ENCODE assay signal across 1 cellular context in the genomic region with DNA sequence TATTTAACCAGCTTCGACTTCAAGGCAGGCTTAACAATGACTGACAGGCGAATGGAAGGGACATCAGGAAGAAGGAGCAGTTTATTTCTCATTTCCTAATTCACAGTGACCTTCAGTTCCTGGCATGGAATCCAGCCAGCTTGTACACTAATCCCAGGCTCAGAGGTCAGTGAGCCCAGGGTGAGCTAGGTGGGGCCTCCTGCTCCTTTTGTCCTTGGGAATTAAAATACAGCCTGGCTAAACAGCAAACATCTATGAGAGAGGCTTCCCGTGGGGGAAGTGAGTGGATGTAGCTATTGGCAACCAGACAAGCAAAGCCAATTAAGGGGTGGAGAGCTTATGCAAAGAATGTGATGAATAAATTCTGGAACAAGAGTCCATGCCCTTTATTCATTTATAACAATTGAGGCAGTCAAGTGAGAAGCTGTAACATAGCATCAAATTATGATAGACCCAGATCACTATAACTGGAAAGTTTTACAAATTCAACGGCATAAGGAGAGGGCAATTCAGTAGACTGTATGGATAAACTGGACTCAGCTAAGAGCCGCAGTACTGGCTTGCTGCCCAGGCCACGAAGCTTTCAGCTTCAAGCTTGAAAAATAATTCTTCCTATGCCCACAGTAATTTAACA.
TF ChIP-seq lines count a peak whose summit lies in the region.

No MANE protein-coding gene starts in this region.

TF ChIP-seq in HepG2, 621 proteins besides CTCF, POLR2A, EP300 and RAD21 (continued from another document and continues in another):
- TF ChIP-seq, protein P1, sequence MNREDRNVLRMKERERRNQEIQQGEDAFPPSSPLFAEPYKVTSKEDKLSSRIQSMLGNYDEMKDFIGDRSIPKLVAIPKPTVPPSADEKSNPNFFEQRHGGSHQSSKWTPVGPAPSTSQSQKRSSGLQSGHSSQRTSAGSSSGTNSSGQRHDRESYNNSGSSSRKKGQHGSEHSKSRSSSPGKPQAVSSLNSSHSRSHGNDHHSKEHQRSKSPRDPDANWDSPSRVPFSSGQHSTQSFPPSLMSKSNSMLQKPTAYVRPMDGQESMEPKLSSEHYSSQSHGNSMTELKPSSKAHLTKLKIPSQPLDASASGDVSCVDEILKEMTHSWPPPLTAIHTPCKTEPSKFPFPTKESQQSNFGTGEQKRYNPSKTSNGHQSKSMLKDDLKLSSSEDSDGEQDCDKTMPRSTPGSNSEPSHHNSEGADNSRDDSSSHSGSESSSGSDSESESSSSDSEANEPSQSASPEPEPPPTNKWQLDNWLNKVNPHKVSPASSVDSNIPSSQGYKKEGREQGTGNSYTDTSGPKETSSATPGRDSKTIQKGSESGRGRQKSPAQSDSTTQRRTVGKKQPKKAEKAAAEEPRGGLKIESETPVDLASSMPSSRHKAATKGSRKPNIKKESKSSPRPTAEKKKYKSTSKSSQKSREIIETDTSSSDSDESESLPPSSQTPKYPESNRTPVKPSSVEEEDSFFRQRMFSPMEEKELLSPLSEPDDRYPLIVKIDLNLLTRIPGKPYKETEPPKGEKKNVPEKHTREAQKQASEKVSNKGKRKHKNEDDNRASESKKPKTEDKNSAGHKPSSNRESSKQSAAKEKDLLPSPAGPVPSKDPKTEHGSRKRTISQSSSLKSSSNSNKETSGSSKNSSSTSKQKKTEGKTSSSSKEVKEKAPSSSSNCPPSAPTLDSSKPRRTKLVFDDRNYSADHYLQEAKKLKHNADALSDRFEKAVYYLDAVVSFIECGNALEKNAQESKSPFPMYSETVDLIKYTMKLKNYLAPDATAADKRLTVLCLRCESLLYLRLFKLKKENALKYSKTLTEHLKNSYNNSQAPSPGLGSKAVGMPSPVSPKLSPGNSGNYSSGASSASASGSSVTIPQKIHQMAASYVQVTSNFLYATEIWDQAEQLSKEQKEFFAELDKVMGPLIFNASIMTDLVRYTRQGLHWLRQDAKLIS (CRISPR knock-in tag; IDR thresholded peaks at IDR 0.05) = no peak
- peak; percentile 90 for TF ChIP-seq FOXO1 (CRISPR knock-in tag; IDR thresholded peaks at IDR 0.05)
- no peak for TF ChIP-seq ZSCAN22 (CRISPR knock-in tag; IDR thresholded peaks at IDR 0.05)
- peak; percentile 70; the same call in 1 of the 2 replicates for TF ChIP-seq ZBTB7B (CRISPR knock-in tag; IDR thresholded peaks at IDR 0.05)
- TF ChIP-seq, protein P2, sequence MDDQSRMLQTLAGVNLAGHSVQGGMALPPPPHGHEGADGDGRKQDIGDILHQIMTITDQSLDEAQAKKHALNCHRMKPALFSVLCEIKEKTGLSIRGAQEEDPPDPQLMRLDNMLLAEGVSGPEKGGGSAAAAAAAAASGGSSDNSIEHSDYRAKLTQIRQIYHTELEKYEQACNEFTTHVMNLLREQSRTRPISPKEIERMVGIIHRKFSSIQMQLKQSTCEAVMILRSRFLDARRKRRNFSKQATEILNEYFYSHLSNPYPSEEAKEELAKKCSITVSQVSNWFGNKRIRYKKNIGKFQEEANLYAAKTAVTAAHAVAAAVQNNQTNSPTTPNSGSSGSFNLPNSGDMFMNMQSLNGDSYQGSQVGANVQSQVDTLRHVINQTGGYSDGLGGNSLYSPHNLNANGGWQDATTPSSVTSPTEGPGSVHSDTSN (CRISPR knock-in tag; IDR thresholded peaks at IDR 0.05; ENCODE audit: borderline replicate concordance) = no peak
- no peak for TF ChIP-seq ATAD3A (CRISPR knock-in tag; IDR thresholded peaks at IDR 0.05)
- TF ChIP-seq ZNF24 (IDR thresholded peaks at IDR 0.05) = peak; percentile 49; the same call in 1 of the 2 replicates
- TF ChIP-seq, protein P3, sequence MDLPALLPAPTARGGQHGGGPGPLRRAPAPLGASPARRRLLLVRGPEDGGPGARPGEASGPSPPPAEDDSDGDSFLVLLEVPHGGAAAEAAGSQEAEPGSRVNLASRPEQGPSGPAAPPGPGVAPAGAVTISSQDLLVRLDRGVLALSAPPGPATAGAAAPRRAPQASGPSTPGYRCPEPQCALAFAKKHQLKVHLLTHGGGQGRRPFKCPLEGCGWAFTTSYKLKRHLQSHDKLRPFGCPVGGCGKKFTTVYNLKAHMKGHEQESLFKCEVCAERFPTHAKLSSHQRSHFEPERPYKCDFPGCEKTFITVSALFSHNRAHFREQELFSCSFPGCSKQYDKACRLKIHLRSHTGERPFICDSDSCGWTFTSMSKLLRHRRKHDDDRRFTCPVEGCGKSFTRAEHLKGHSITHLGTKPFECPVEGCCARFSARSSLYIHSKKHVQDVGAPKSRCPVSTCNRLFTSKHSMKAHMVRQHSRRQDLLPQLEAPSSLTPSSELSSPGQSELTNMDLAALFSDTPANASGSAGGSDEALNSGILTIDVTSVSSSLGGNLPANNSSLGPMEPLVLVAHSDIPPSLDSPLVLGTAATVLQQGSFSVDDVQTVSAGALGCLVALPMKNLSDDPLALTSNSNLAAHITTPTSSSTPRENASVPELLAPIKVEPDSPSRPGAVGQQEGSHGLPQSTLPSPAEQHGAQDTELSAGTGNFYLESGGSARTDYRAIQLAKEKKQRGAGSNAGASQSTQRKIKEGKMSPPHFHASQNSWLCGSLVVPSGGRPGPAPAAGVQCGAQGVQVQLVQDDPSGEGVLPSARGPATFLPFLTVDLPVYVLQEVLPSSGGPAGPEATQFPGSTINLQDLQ (CRISPR knock-in tag; IDR thresholded peaks at IDR 0.05) = no peak
- TF ChIP-seq, protein P4, sequence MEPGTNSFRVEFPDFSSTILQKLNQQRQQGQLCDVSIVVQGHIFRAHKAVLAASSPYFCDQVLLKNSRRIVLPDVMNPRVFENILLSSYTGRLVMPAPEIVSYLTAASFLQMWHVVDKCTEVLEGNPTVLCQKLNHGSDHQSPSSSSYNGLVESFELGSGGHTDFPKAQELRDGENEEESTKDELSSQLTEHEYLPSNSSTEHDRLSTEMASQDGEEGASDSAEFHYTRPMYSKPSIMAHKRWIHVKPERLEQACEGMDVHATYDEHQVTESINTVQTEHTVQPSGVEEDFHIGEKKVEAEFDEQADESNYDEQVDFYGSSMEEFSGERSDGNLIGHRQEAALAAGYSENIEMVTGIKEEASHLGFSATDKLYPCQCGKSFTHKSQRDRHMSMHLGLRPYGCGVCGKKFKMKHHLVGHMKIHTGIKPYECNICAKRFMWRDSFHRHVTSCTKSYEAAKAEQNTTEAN (CRISPR knock-in tag; conservative IDR thresholded peaks at IDR 0.05) = peak; percentile 91
- TF ChIP-seq AGO1 (IDR thresholded peaks at IDR 0.05; ENCODE audit: low read depth, low read length, poor library complexity, severe bottlenecking) = no peak
- TF ChIP-seq, protein P5, sequence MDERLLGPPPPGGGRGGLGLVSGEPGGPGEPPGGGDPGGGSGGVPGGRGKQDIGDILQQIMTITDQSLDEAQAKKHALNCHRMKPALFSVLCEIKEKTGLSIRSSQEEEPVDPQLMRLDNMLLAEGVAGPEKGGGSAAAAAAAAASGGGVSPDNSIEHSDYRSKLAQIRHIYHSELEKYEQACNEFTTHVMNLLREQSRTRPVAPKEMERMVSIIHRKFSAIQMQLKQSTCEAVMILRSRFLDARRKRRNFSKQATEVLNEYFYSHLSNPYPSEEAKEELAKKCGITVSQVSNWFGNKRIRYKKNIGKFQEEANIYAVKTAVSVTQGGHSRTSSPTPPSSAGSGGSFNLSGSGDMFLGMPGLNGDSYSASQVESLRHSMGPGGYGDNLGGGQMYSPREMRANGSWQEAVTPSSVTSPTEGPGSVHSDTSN (CRISPR knock-in tag; IDR thresholded peaks at IDR 0.05) = peak; percentile 87
- TF ChIP-seq ZNF33B (CRISPR knock-in tag; IDR thresholded peaks at IDR 0.05) = no peak
- TF ChIP-seq, protein P6, sequence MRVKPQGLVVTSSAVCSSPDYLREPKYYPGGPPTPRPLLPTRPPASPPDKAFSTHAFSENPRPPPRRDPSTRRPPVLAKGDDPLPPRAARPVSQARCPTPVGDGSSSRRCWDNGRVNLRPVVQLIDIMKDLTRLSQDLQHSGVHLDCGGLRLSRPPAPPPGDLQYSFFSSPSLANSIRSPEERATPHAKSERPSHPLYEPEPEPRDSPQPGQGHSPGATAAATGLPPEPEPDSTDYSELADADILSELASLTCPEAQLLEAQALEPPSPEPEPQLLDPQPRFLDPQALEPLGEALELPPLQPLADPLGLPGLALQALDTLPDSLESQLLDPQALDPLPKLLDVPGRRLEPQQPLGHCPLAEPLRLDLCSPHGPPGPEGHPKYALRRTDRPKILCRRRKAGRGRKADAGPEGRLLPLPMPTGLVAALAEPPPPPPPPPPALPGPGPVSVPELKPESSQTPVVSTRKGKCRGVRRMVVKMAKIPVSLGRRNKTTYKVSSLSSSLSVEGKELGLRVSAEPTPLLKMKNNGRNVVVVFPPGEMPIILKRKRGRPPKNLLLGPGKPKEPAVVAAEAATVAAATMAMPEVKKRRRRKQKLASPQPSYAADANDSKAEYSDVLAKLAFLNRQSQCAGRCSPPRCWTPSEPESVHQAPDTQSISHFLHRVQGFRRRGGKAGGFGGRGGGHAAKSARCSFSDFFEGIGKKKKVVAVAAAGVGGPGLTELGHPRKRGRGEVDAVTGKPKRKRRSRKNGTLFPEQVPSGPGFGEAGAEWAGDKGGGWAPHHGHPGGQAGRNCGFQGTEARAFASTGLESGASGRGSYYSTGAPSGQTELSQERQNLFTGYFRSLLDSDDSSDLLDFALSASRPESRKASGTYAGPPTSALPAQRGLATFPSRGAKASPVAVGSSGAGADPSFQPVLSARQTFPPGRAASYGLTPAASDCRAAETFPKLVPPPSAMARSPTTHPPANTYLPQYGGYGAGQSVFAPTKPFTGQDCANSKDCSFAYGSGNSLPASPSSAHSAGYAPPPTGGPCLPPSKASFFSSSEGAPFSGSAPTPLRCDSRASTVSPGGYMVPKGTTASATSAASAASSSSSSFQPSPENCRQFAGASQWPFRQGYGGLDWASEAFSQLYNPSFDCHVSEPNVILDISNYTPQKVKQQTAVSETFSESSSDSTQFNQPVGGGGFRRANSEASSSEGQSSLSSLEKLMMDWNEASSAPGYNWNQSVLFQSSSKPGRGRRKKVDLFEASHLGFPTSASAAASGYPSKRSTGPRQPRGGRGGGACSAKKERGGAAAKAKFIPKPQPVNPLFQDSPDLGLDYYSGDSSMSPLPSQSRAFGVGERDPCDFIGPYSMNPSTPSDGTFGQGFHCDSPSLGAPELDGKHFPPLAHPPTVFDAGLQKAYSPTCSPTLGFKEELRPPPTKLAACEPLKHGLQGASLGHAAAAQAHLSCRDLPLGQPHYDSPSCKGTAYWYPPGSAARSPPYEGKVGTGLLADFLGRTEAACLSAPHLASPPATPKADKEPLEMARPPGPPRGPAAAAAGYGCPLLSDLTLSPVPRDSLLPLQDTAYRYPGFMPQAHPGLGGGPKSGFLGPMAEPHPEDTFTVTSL (CRISPR knock-in tag; IDR thresholded peaks at IDR 0.05; ENCODE audit: borderline replicate concordance) = peak; percentile 94; the same call in 1 of the 2 replicates
- TF ChIP-seq, protein P7, sequence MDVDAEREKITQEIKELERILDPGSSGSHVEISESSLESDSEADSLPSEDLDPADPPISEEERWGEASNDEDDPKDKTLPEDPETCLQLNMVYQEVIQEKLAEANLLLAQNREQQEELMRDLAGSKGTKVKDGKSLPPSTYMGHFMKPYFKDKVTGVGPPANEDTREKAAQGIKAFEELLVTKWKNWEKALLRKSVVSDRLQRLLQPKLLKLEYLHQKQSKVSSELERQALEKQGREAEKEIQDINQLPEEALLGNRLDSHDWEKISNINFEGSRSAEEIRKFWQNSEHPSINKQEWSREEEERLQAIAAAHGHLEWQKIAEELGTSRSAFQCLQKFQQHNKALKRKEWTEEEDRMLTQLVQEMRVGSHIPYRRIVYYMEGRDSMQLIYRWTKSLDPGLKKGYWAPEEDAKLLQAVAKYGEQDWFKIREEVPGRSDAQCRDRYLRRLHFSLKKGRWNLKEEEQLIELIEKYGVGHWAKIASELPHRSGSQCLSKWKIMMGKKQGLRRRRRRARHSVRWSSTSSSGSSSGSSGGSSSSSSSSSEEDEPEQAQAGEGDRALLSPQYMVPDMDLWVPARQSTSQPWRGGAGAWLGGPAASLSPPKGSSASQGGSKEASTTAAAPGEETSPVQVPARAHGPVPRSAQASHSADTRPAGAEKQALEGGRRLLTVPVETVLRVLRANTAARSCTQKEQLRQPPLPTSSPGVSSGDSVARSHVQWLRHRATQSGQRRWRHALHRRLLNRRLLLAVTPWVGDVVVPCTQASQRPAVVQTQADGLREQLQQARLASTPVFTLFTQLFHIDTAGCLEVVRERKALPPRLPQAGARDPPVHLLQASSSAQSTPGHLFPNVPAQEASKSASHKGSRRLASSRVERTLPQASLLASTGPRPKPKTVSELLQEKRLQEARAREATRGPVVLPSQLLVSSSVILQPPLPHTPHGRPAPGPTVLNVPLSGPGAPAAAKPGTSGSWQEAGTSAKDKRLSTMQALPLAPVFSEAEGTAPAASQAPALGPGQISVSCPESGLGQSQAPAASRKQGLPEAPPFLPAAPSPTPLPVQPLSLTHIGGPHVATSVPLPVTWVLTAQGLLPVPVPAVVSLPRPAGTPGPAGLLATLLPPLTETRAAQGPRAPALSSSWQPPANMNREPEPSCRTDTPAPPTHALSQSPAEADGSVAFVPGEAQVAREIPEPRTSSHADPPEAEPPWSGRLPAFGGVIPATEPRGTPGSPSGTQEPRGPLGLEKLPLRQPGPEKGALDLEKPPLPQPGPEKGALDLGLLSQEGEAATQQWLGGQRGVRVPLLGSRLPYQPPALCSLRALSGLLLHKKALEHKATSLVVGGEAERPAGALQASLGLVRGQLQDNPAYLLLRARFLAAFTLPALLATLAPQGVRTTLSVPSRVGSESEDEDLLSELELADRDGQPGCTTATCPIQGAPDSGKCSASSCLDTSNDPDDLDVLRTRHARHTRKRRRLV (CRISPR knock-in tag; IDR thresholded peaks at IDR 0.05) = peak; percentile 47; the same call in 1 of the 2 replicates
- TF ChIP-seq KDM2A (CRISPR knock-in tag; IDR thresholded peaks at IDR 0.05; ENCODE audit: borderline replicate concordance, low read depth) = no peak
- TF ChIP-seq, protein P8, sequence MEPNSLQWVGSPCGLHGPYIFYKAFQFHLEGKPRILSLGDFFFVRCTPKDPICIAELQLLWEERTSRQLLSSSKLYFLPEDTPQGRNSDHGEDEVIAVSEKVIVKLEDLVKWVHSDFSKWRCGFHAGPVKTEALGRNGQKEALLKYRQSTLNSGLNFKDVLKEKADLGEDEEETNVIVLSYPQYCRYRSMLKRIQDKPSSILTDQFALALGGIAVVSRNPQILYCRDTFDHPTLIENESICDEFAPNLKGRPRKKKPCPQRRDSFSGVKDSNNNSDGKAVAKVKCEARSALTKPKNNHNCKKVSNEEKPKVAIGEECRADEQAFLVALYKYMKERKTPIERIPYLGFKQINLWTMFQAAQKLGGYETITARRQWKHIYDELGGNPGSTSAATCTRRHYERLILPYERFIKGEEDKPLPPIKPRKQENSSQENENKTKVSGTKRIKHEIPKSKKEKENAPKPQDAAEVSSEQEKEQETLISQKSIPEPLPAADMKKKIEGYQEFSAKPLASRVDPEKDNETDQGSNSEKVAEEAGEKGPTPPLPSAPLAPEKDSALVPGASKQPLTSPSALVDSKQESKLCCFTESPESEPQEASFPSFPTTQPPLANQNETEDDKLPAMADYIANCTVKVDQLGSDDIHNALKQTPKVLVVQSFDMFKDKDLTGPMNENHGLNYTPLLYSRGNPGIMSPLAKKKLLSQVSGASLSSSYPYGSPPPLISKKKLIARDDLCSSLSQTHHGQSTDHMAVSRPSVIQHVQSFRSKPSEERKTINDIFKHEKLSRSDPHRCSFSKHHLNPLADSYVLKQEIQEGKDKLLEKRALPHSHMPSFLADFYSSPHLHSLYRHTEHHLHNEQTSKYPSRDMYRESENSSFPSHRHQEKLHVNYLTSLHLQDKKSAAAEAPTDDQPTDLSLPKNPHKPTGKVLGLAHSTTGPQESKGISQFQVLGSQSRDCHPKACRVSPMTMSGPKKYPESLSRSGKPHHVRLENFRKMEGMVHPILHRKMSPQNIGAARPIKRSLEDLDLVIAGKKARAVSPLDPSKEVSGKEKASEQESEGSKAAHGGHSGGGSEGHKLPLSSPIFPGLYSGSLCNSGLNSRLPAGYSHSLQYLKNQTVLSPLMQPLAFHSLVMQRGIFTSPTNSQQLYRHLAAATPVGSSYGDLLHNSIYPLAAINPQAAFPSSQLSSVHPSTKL (CRISPR knock-in tag; IDR thresholded peaks at IDR 0.05) = peak; percentile 99
